ENCODE assay signal across 9 cellular contexts in the genomic region with DNA sequence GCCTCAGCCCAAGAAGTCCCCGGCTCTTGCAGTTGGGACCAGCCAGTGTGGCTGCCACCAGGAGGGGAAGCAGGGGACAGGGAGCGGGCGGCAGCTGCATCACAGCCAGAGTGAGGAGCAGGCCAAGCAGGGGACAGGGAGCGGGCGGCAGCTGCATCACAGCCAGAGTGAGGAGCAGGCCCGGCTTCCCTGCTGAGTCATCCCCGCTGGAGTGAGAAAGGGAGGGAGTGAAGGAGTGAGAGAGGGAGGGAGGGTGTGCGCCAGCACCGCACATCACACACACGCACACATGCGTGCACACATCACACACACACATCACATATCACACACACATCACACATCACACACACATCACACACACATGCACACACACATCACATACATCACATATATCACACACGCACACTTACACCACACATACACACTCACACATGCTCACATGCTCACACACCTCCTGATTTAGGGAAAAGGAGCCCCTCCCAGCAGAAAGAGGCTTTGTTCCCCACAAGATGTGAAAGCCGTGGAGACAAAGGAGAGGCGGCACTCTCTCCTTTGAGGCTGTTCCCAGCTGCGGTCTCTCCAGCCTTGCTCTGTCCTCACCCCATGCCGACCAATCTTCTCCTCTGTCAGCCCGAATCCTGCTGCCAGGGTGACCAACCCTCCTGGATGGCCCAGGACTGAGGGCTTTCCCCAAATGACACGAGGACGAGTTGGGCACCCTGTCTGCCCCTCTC. TPM values are rescaled to one million over a fixed set of nuclear protein-coding genes. Genes with fewer than 3 reads are reported as not detected.
DNase-seq lines count a peak whose midpoint lies in the region; ATAC-seq and TF ChIP-seq lines count a peak whose summit lies in the region.
"Had no signal": no experiment of that assay in that cellular context is flagged by ENCODE, and none has a peak within 500 bp of the region (broad histone marks: within the 10 kb centered on the region; RNA-seq: fewer than 3 reads in every experiment).

No MANE protein-coding gene starts in this region.

- in situ Hi-C loops in Caki2 (cut with HindIII; ENCODE audit: low pct_unique_long_range_greater_than_20kb, low sequenced_read_pairs) = no loop called here

- H3K9me3 Mint-ChIP-seq in mesothelial cell of epicardium = no peaks in the 10 kb centered on the region

- peak; percentile 72 for DNase-seq in Caki2 (ENCODE audit: low read depth)
- DNase-seq in NCI-H2081 (lab: John Stamatoyannopoulos, UW) = peak; percentile 66 to 76
- DNase-seq in mesothelial cell of epicardium (ENCODE audit: low spot score in 2 of 2, unreplicated experiment in 2 of 2) = no peak
- DNase-seq in NCI-H187 treated with DMSO at 0.1 percent for 48 hours (lab: John Stamatoyannopoulos, UW) = no peak
- DNase-seq in ureter (ENCODE audit: low spot score) = no peak
- DNase-seq: right lobe of liver had no signal

- no peaks in the 10 kb centered on the region for H3K36me3 Mint-ChIP-seq in mesothelial cell of epicardium

- no peak overlapping the region for H3K4me3 Mint-ChIP-seq in mesothelial cell of epicardium

- H3K27ac ChIP-seq in cingulate gyrus (ENCODE audit: low read depth, low read length) = peak overlapping the region; percentile 89
- H3K27ac ChIP-seq: right lobe of liver had no signal

- H3K27me3 Mint-ChIP-seq in mesothelial cell of epicardium (ENCODE audit: low read depth) = peaks cover 41% of the 10 kb centered on the region

- H3K4me1 Mint-ChIP-seq in mesothelial cell of epicardium = peaks cover 9% of the 10 kb centered on the region

- no peak for TF ChIP-seq CTCF in mesothelial cell of epicardium (IDR thresholded peaks at IDR 0.05; ENCODE audit: unreplicated experiment)

- no peak for ATAC-seq in HG02642 (IDR thresholded peaks at IDR 0.05; ENCODE audit: poor library complexity, unreplicated experiment)
- no peak for ATAC-seq in HG02759 (IDR thresholded peaks at IDR 0.05; ENCODE audit: unreplicated experiment)

- H3K27ac Mint-ChIP-seq in mesothelial cell of epicardium = peak overlapping the region; percentile 3

RNA-seq across cellular contexts. Expression of a gene that starts 16.8 kb away (rescaled TPM):
- total RNA-seq in Caki2 (2014; rRNA removed; shearing (Covaris generic); ENCODE audit: low replicate concordance) = 0.03 TPM in 1 of 2 replicates, not detected in the other
- not detected in 3 replicates for total RNA-seq in mesothelial cell of epicardium
- not detected for total RNA-seq in ureter
- total RNA-seq: right lobe of liver had no signal

RNA-seq across cellular contexts. Expression of a gene that starts 23.3 kb away (rescaled TPM):
- total RNA-seq in Caki2 (2014; rRNA removed; shearing (Covaris generic); ENCODE audit: low replicate concordance) = 0.57 TPM in 1 of 2 replicates, not detected in the other
- total RNA-seq in mesothelial cell of epicardium (6.2 to 7.7 TPM (median 7.0 TPM) in 3 replicates), ureter (0.55 TPM)

Comparison
In these comparisons a context has a peak if more than half of its experiments do, and no peak if none do; other contexts are left out.
1. DNase-seq: peak in Caki2 (single experiment) and NCI-H2081 (2 of 2); none in mesothelial cell of epicardium (0 of 2), NCI-H187 treated with DMSO at 0.1 percent for 48 hours (single experiment) and ureter (single experiment).